Comparison of ENCODE assay signal across 8 cellular contexts in genomic region chr14:65301862-65302539, GRCh38.
DNase-seq lines count a peak whose midpoint lies in the region; ATAC-seq and TF ChIP-seq lines count a peak whose summit lies in the region.

No MANE protein-coding gene starts in this region.

- H3K27ac ChIP-seq in spleen = peak overlapping the region in 5 of 8 donors; percentile 18 to 80 (median 64)

- no peak overlapping the region for H3K4me3 ChIP-seq in spleen

- TF ChIP-seq CTCF in spleen (IDR thresholded peaks at IDR 0.05 in 8 of 11, conservative IDR thresholded peaks at IDR 0.05 in 3 of 11) = no peak

- no peaks in the 10 kb centered on the region for H3K9me3 Mint-ChIP-seq in T-cell

- WGBS in spleen, 5 donors = 72 to 87% (median 76%) methylated on average over 7 of the region's 7 CpGs

- peaks cover 60 to 65% (median 60%) of the 10 kb centered on the region in 3 donors for H3K4me1 Mint-ChIP-seq in T-cell

- peak overlapping the region in 1 of 3 donors; percentile 29 for H3K4me3 Mint-ChIP-seq in T-cell

- no peaks in the 10 kb centered on the region for H3K27me3 ChIP-seq in spleen (replicated peaks in 1 of 7)

- no peaks in the 10 kb centered on the region for H3K36me3 ChIP-seq in spleen

- ATAC-seq in GM19372 (IDR thresholded peaks at IDR 0.05; ENCODE audit: low read depth, unreplicated experiment) = peak; percentile 35
- ATAC-seq in HG03025 (IDR thresholded peaks at IDR 0.05; ENCODE audit: low FRiP score, unreplicated experiment) = peak; percentile 55
- peak in 2 of 4 experiments; percentile 24 to 47 for ATAC-seq in T-cell (replicated peaks in 1 of 4)

- no peaks in the 10 kb centered on the region for H3K27me3 Mint-ChIP-seq in T-cell

- POLR2A ChIA-PET in T-cell (lab: Charles Lee) = no interaction called here

- TF ChIP-seq POLR2A in spleen (IDR thresholded peaks at IDR 0.05) = no peak

- H3K9me3 ChIP-seq in spleen = no peaks in the 10 kb centered on the region

- intact Hi-C loops in spleen (cut with DNase I; ENCODE audit: low total_unique reads) = no loop called here

- H3K36me3 Mint-ChIP-seq in T-cell = no peaks in the 10 kb centered on the region

- peak overlapping the region; percentile 30 to 77 for H3K27ac Mint-ChIP-seq in T-cell

- DNase-seq in T-cell (no peak), spleen (no peak), SKM-1 treated with dmso at 0.1 percent for 144 hours (lab: John Stamatoyannopoulos, UW; ENCODE audit: unreplicated experiment) (no peak), DMS79 treated with DMSO at 0.1 percent for 48 hours (lab: John Stamatoyannopoulos, UW) (no peak), OCI-M2 (lab: John Stamatoyannopoulos, UW; ENCODE audit: unreplicated experiment) (no peak), putamen (ENCODE audit: low spot score) (no peak)

- CTCF ChIA-PET in T-cell (lab: Charles Lee) = no interaction called here

- H3K4me1 ChIP-seq in spleen = peaks cover 0 to 34% (median 22%) of the 10 kb centered on the region in 6 donors
